In genomic region chrX:35886135-35886534, GRCh38 we compare ENCODE assay signal across 9 cellular contexts. TPM values are rescaled to one million over a fixed set of nuclear protein-coding genes. Genes with fewer than 3 reads are reported as not detected.
"Had no signal": no experiment of that assay in that cellular context is flagged by ENCODE, and none has a peak within 500 bp of the region (broad histone marks: within the 10 kb centered on the region; RNA-seq: fewer than 3 reads in every experiment).

No MANE protein-coding gene starts in this region.

- H3K4me3 Mint-ChIP-seq: HFFc6, IgD-negative memory B cell had no signal

- H3K9me3 Mint-ChIP-seq: HFFc6, IgD-negative memory B cell had no signal

- H3K27me3 Mint-ChIP-seq: IgD-negative memory B cell had no signal

- H3K27ac ChIP-seq: GM23248, HL-60 had no signal

- DNase-seq: GM23248, GOT3, H7, HFFc6, KG1 had no signal

- ATAC-seq: HCT116 had no signal

- H3K9ac ChIP-seq: GM23248 had no signal

- H3K4me3 ChIP-seq: GM23248, HAP-1 had no signal

- H3K27ac Mint-ChIP-seq: HFFc6, IgD-negative memory B cell had no signal

- H2AFZ ChIP-seq: GM23248 had no signal

- H3K36me3 Mint-ChIP-seq: IgD-negative memory B cell had no signal

- H3K9me3 ChIP-seq: HAP-1 had no signal

- H3K4me1 ChIP-seq: HAP-1 had no signal

- H3K4me1 Mint-ChIP-seq: IgD-negative memory B cell had no signal

- H3K36me3 ChIP-seq: HAP-1 had no signal

RNA-seq across cellular contexts. Expression of gene CFAP47, which starts 33.4 kb away (rescaled TPM):
- total RNA-seq: GM23248, HFFc6 had no signal
- polyA plus RNA-seq: GM23248, IgD-negative memory B cell had no signal
